ENCODE assay signal across 9 cellular contexts in genomic region chr7:128322040-128322643, GRCh38. TPM values are rescaled to one million over a fixed set of nuclear protein-coding genes. Genes with fewer than 3 reads are reported as not detected.
DNase-seq lines count a peak whose midpoint lies in the region; ATAC-seq, FAIRE-seq and TF ChIP-seq lines count a peak whose summit lies in the region.
"Had no signal": no experiment of that assay in that cellular context is flagged by ENCODE, and none has a peak within 500 bp of the region (broad histone marks: within the 10 kb centered on the region; RNA-seq: fewer than 3 reads in every experiment).

No MANE protein-coding gene starts in this region.

- no peaks in the 10 kb centered on the region for H3K79me2 ChIP-seq in GM23338 (replicated peaks; ENCODE audit: insufficient read depth)

- no peaks in the 10 kb centered on the region for H3K27me3 ChIP-seq in CD8-positive, alpha-beta memory T cell (ENCODE audit: insufficient read depth, low read length, poor library complexity, severe bottlenecking)
- H3K27me3 ChIP-seq in GM23338 (ENCODE audit: insufficient read depth) = no peaks in the 10 kb centered on the region

- CTCF ChIA-PET in CD8-positive, alpha-beta memory T cell (lab: Charles Lee) = interaction anchor here (0.7 to 3.7 kb wide), 14 partner anchors 8 to 614 kb away, joined by 3 to 16 read pairs (median 4); partner anchors contain the start of gene RBM28

- peaks cover 8% of the 10 kb centered on the region for H4K20me1 ChIP-seq in GM23338 (replicated peaks; ENCODE audit: insufficient read depth)

- no peaks in the 10 kb centered on the region for H3K9me2 ChIP-seq in GM23338 (ENCODE audit: insufficient read depth)

- peak; percentile 63 to 74 for TF ChIP-seq CTCF in GM23338 (conservative IDR thresholded peaks at IDR 0.05; ENCODE audit: low read depth in 2 of 2)
- TF ChIP-seq CTCF in omental fat pad (IDR thresholded peaks at IDR 0.05) = no peak

- no peak overlapping the region for H3K27ac ChIP-seq in CD8-positive, alpha-beta memory T cell (ENCODE audit: low read depth, low read length)
- no peak overlapping the region for H3K27ac ChIP-seq in GM23338 (ENCODE audit: low read depth)

- peak overlapping the region; percentile 12 to 86 (median 51) for H3K4me3 Mint-ChIP-seq in CD8-positive, alpha-beta memory T cell
- no peak overlapping the region for H3K4me3 Mint-ChIP-seq in GM23338
- H3K4me3 Mint-ChIP-seq in natural killer cell treated with Interleukin-12 subunit alpha and Interleukin-12 subunit beta and Interleukin-15 and Interleukin-18, amount 100 ng/mL, for 72 hours = peak overlapping the region; percentile 44

- H3K27me3 Mint-ChIP-seq in CD8-positive, alpha-beta memory T cell = no peaks in the 10 kb centered on the region
- H3K27me3 Mint-ChIP-seq in GM23338 (ENCODE audit: insufficient read depth, low read depth, poor library complexity) = no peaks in the 10 kb centered on the region
- no peaks in the 10 kb centered on the region for H3K27me3 Mint-ChIP-seq in natural killer cell treated with Interleukin-12 subunit alpha and Interleukin-12 subunit beta and Interleukin-15 and Interleukin-18, amount 100 ng/mL, for 72 hours

- POLR2A ChIA-PET in CD8-positive, alpha-beta memory T cell (lab: Charles Lee) = interaction anchor here (0.9 kb wide), 1 partner anchor 22 kb away, joined by 3 read pairs; the partner anchor contains the start of gene RBM28

- H2AFZ ChIP-seq in GM23338 = no peak overlapping the region

- H3K36me3 Mint-ChIP-seq in CD8-positive, alpha-beta memory T cell = peaks cover 15 to 75% (median 37%) of the 10 kb centered on the region in 3 donors
- H3K36me3 Mint-ChIP-seq in GM23338 (ENCODE audit: low read depth) = peaks cover 85% of the 10 kb centered on the region
- H3K36me3 Mint-ChIP-seq in natural killer cell treated with Interleukin-12 subunit alpha and Interleukin-12 subunit beta and Interleukin-15 and Interleukin-18, amount 100 ng/mL, for 72 hours = peaks cover 30% of the 10 kb centered on the region

- 0 out of 2 replicates have a peak, but pooled peaks cover 10% of the 10 kb centered on the region for H3F3A ChIP-seq in GM23338 (replicated peaks; ENCODE audit: low read depth)

- H3K4me3 ChIP-seq in CD8-positive, alpha-beta memory T cell (ENCODE audit: low read length) = no peak overlapping the region
- H3K4me3 ChIP-seq in GM23338 = no peak overlapping the region
- H3K4me3 ChIP-seq: lung had no signal

- no peaks in the 10 kb centered on the region for H3K9me3 Mint-ChIP-seq in CD8-positive, alpha-beta memory T cell
- no peaks in the 10 kb centered on the region for H3K9me3 Mint-ChIP-seq in GM23338
- H3K9me3 Mint-ChIP-seq in natural killer cell treated with Interleukin-12 subunit alpha and Interleukin-12 subunit beta and Interleukin-15 and Interleukin-18, amount 100 ng/mL, for 72 hours = no peaks in the 10 kb centered on the region

- peak in 2 of 5 donors; percentile 28 to 38 for DNase-seq in CD8-positive, alpha-beta memory T cell
- DNase-seq in GM23338 (ENCODE audit: low spot score) = peak; percentile 61
- DNase-seq in RCC 7860 (ENCODE audit: low spot score) = peak; percentile 27
- peak; percentile 62 for DNase-seq in epidermal melanocyte (ENCODE audit: insufficient read length, low spot score)
- DNase-seq in natural killer cell treated with Interleukin-12 subunit alpha and Interleukin-12 subunit beta and Interleukin-15 and Interleukin-18, amount 100 ng/mL, for 72 hours (ENCODE audit: low spot score) = no peak
- no peak for DNase-seq in GOT3 (lab: John Stamatoyannopoulos, UW)
- no peak for DNase-seq in omental fat pad (ENCODE audit: low spot score)
- DNase-seq in NK-92 treated with Interleukin-12 subunit alpha and Interleukin-12 subunit beta, amount 100 ng/mL, for 24 hours (lab: John Stamatoyannopoulos, UW) = no peak

- H3K9me3 ChIP-seq in CD8-positive, alpha-beta memory T cell (ENCODE audit: low read length) = no peaks in the 10 kb centered on the region

- peaks cover 47 to 52% (median 49%) of the 10 kb centered on the region in 3 donors for H3K4me1 Mint-ChIP-seq in CD8-positive, alpha-beta memory T cell
- H3K4me1 Mint-ChIP-seq in GM23338 = no peaks in the 10 kb centered on the region
- peaks cover 46 to 52% of the 10 kb centered on the region in 2 donors for H3K4me1 Mint-ChIP-seq in natural killer cell treated with Interleukin-12 subunit alpha and Interleukin-12 subunit beta and Interleukin-15 and Interleukin-18, amount 100 ng/mL, for 72 hours (ENCODE audit: low read depth in 2 of 2)

- peak overlapping the region; percentile 30 to 90 (median 66) for H3K27ac Mint-ChIP-seq in CD8-positive, alpha-beta memory T cell
- no peak overlapping the region for H3K27ac Mint-ChIP-seq in GM23338
- H3K27ac Mint-ChIP-seq in natural killer cell treated with Interleukin-12 subunit alpha and Interleukin-12 subunit beta and Interleukin-15 and Interleukin-18, amount 100 ng/mL, for 72 hours = peak overlapping the region; percentile 45 to 48

- no peak for FAIRE-seq in RCC 7860 (lab: Jason Lieb, UNC)

- H3K4me1 ChIP-seq in CD8-positive, alpha-beta memory T cell (ENCODE audit: insufficient read depth, low read length) = peaks cover 42% of the 10 kb centered on the region
- H3K4me1 ChIP-seq in GM23338 (ENCODE audit: insufficient read depth) = no peaks in the 10 kb centered on the region

- no peak overlapping the region for H3K4me2 ChIP-seq in GM23338

- H3K36me3 ChIP-seq in CD8-positive, alpha-beta memory T cell (ENCODE audit: insufficient read depth, low read length) = peaks cover 48% of the 10 kb centered on the region
- H3K36me3 ChIP-seq in GM23338 (ENCODE audit: insufficient read depth) = peaks cover 69% of the 10 kb centered on the region

- peak; percentile 73 for ATAC-seq in GM23338
- ATAC-seq in natural killer cell treated with Interleukin-12 subunit alpha and Interleukin-12 subunit beta and Interleukin-15 and Interleukin-18, amount 100 ng/mL, for 72 hours = peak in 1 of 2 donors; percentile 45
- ATAC-seq in omental fat pad (ENCODE audit: low FRiP score) = no peak

TF ChIP-seq in GM23338, 12 proteins besides CTCF, POLR2A, EP300 and RAD21 (continues in another document):
- TF ChIP-seq EZH2 (IDR thresholded peaks at IDR 0.05; ENCODE audit: low read depth, unreplicated experiment) (no peak), ZNF114 (CRISPR knock-in tag; IDR thresholded peaks at IDR 0.05) (no peak), REST (IDR thresholded peaks at IDR 0.05; ENCODE audit: unreplicated experiment) (no peak), POLR2AphosphoS5 (IDR thresholded peaks at IDR 0.05; ENCODE audit: low read depth) (no peak), NANOG (IDR thresholded peaks at IDR 0.05; ENCODE audit: borderline replicate concordance) (no peak)

RNA-seq across cellular contexts. Expression of gene RBM28, which starts 21.6 kb away (rescaled TPM):
- 10 to 100 TPM; 77.7 to 77.8 TPM for total RNA-seq in CD8-positive, alpha-beta memory T cell
- polyA plus RNA-seq in CD8-positive, alpha-beta memory T cell = 10.0 TPM
- 24.3 and 29.2 TPM in 2 replicates for total RNA-seq in GM23338 (2014; rRNA removed; shearing (Covaris generic))
- polyA plus RNA-seq in GM23338 (2016; fragmentation: Nextera tagmentation; extraction: Ambion mirVana) = 83.8 and 87.5 TPM in 2 replicates
- total RNA-seq in natural killer cell treated with Interleukin-12 subunit alpha and Interleukin-12 subunit beta and Interleukin-15 and Interleukin-18, amount 100 ng/mL, for 72 hours = 10 to 100 TPM; 46.4 to 77.1 TPM
- total RNA-seq in omental fat pad = 10 to 100 TPM; 21.5 to 79.0 (median 29.5) TPM

RNA-seq across cellular contexts. Expression of gene PRRT4, which starts 39.3 kb away (rescaled TPM):
- under 1 TPM; 0.22 to 0.35 TPM for total RNA-seq in CD8-positive, alpha-beta memory T cell
- 0.09 TPM for polyA plus RNA-seq in CD8-positive, alpha-beta memory T cell
- 0.56 and 1.0 TPM in 2 replicates for total RNA-seq in GM23338 (2014; rRNA removed; shearing (Covaris generic))
- 0.47 and 0.55 TPM in 2 replicates for polyA plus RNA-seq in GM23338 (2016; fragmentation: Nextera tagmentation; extraction: Ambion mirVana)
- not detected for total RNA-seq in natural killer cell treated with Interleukin-12 subunit alpha and Interleukin-12 subunit beta and Interleukin-15 and Interleukin-18, amount 100 ng/mL, for 72 hours
- total RNA-seq in omental fat pad = 10 to 100 TPM in 1 of 4 donors, 1 to 10 TPM in 3; 3.5 to 21.1 (median 5.8) TPM

Comparison
In these comparisons a context has a peak if more than half of its experiments do, and no peak if none do; other contexts are left out.
1. DNase-seq: peak in GM23338 (single experiment), RCC 7860 (single experiment) and epidermal melanocyte (single experiment); none in natural killer cell treated with Interleukin-12 subunit alpha and Interleukin-12 subunit beta and Interleukin-15 and Interleukin-18, amount 100 ng/mL, for 72 hours (single experiment), GOT3 (single experiment), omental fat pad (single experiment) and NK-92 treated with Interleukin-12 subunit alpha and Interleukin-12 subunit beta, amount 100 ng/mL, for 24 hours (single experiment).
2. CTCF ChIP-seq: peak in GM23338 (2 of 2); none in omental fat pad (0 of 3).